Comparison of ENCODE assay signal across 1 cellular context in the genomic region with DNA sequence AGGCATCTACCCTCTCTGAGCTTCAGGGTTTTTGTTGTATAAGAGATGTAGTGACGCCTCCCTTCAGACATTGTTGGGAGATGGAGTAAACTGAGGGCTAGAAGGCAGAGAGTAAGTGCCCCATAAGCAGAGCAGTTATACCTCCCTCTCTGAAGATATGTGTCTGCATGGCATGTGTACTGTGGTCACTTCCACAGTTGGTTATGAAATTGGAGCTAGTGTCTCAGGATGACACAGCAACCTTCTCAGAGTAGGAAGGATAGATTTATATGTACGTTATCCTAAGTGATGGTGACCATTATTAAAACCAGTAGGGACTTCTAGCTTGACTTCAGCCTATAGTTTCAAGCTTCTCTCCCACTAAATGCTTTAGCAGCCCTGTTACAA.
TF ChIP-seq lines count a peak whose summit lies in the region.

No MANE protein-coding gene starts in this region.

TF ChIP-seq in WTC11, 78 proteins besides CTCF, POLR2A, EP300 and RAD21 (continued from another document):
- TF ChIP-seq PREB (CRISPR knock-in tag; IDR thresholded peaks at IDR 0.05; ENCODE audit: borderline replicate concordance) (no peak), ZBTB21 (CRISPR knock-in tag; IDR thresholded peaks at IDR 0.05; ENCODE audit: borderline replicate concordance) (no peak)
TF ChIP-seq in WTC11: peak in this region for 0.
